In genomic region chr2:176679306-176679705, GRCh38 we compare ENCODE assay signal across 16 cellular contexts.
"Had no signal": no experiment of that assay in that cellular context is flagged by ENCODE, and none has a peak within 500 bp of the region (broad histone marks: within the 10 kb centered on the region; RNA-seq: fewer than 3 reads in every experiment).

No MANE protein-coding gene starts in this region.

- H3K27me3 ChIP-seq: right atrium auricular region, uterus had no signal

- H3K36me3 Mint-ChIP-seq: memory B cell had no signal

- H3K4me3 Mint-ChIP-seq: activated naive CD4-positive, alpha-beta T cell treated with anti-CD3 and anti-CD28 coated beads for 36 hours; activated T-cell treated with anti-CD3 and anti-CD28 coated beads, Interleukin-2, amount 50 U/mL, for 4 hours; memory B cell; stimulated activated naive CD8-positive, alpha-beta T cell treated with anti-CD3 and anti-CD28 coated beads, Interleukin-15, Interleukin-2, amounts not matched to agents 100 ng/mL and 50 ng/mL, for 24 hours had no signal

- H3K27me3 Mint-ChIP-seq: progenitor cell of endocrine pancreas had no signal

- H3K9me3 Mint-ChIP-seq: activated naive CD4-positive, alpha-beta T cell treated with anti-CD3 and anti-CD28 coated beads for 36 hours; activated T-cell treated with anti-CD3 and anti-CD28 coated beads, Interleukin-2, amount 50 U/mL, for 4 hours; memory B cell; stimulated activated naive CD8-positive, alpha-beta T cell treated with anti-CD3 and anti-CD28 coated beads, Interleukin-15, Interleukin-2, amounts not matched to agents 100 ng/mL and 50 ng/mL, for 24 hours had no signal

- DNase-seq: activated CD4-positive, alpha-beta T cell treated with anti-CD3 and anti-CD28 coated beads, Interleukin-2, amount 50 U/mL, for 1 hour; activated CD4-positive, CD25-positive, alpha-beta regulatory T cell treated with anti-CD3 and anti-CD28 coated beads, Interleukin-2, amount 50 U/mL, for 72 hours; activated CD8-positive, alpha-beta memory T cell treated with anti-CD3 and anti-CD28 coated beads, Interleukin-2, amount 50 U/mL, for 4 hours; activated naive CD4-positive, alpha-beta T cell treated with anti-CD3 and anti-CD28 coated beads for 36 hours; activated T-cell treated with anti-CD3 and anti-CD28 coated beads, Interleukin-2, amount 50 U/mL, for 4 hours; cerebellar nuclear complex; effector CD8-positive, alpha-beta T cell; left ventricle myocardium superior; uterus had no signal

- H3K36me3 ChIP-seq: breast epithelium, right atrium auricular region, tibial nerve, uterus had no signal

- H3K4me1 Mint-ChIP-seq: memory B cell had no signal

- H3K9me3 ChIP-seq: breast epithelium, right atrium auricular region, tibial nerve, uterus had no signal

- H3K4me1 ChIP-seq: breast epithelium, right atrium auricular region, uterus had no signal

- ATAC-seq: activated T-cell treated with anti-CD3 and anti-CD28 coated beads, Interleukin-2, amount 50 U/mL, for 4 hours; left ventricle myocardium superior had no signal

- FAIRE-seq: endothelial cell of umbilical vein had no signal

- H3K4me3 ChIP-seq: breast epithelium, right atrium auricular region, tibial nerve, uterus had no signal

- H3K27ac ChIP-seq: breast epithelium, right atrium auricular region, tibial nerve, uterus had no signal

- H3K27ac Mint-ChIP-seq: activated naive CD4-positive, alpha-beta T cell treated with anti-CD3 and anti-CD28 coated beads for 36 hours; memory B cell; progenitor cell of endocrine pancreas; stimulated activated naive CD8-positive, alpha-beta T cell treated with anti-CD3 and anti-CD28 coated beads, Interleukin-15, Interleukin-2, amounts not matched to agents 100 ng/mL and 50 ng/mL, for 24 hours had no signal
